ENCODE assay signal across 21 cellular contexts in the genomic region with DNA sequence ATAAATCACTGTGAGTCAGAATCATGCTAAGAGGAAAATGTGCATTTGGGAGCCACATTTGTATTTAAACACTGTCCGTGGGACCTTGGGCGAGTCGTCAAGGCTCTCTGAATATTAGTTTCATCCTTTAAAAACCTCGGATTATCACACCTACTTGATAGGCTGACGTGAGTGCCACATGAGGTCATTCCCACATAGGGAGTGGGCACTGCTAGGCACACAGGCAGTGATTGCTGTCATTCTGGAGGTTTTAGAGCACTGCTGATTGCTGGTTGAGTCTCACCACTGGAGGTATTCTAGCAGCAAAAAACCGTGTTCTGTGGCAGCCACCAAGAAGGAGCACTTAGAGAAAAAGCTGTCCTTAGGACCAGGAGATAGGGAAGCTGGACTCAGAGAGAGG. TPM values are rescaled to one million over a fixed set of nuclear protein-coding genes. Genes with fewer than 3 reads are reported as not detected.
DNase-seq lines count a peak whose midpoint lies in the region; ATAC-seq, FAIRE-seq and TF ChIP-seq lines count a peak whose summit lies in the region.
"Had no signal": no experiment of that assay in that cellular context is flagged by ENCODE, and none has a peak within 500 bp of the region (broad histone marks: within the 10 kb centered on the region; RNA-seq: fewer than 3 reads in every experiment).

No MANE protein-coding gene starts in this region.

- intact Hi-C loops in left ventricle myocardium superior (cut with micrococcal nuclease): no loop called here
- intact Hi-C loops in sciatic nerve (cut with DNase I): no loop called here
- intact Hi-C loops in Calu3 (cut with micrococcal nuclease; ENCODE audit: unreplicated experiment): no loop called here
- intact Hi-C loops in stomach (cut with DNase I; ENCODE audit: low total_unique reads): no loop called here

- TF ChIP-seq CTCF in astrocyte (IDR thresholded peaks at IDR 0.05; ENCODE audit: insufficient read depth, low read depth, low read length) (no peak), Calu3 (IDR thresholded peaks at IDR 0.05; ENCODE audit: unreplicated experiment) (no peak), stomach (IDR thresholded peaks at IDR 0.05) (no peak)

- H3K4me3 ChIP-seq in astrocyte (ENCODE audit: insufficient read depth, low read depth, low read length): no peak overlapping the region
- no peak overlapping the region for H3K4me3 ChIP-seq in stomach
- H3K4me3 ChIP-seq: HAP-1, MG63 had no signal

- H3K27ac ChIP-seq in astrocyte (ENCODE audit: low read depth, low read length): no peak overlapping the region
- H3K27ac ChIP-seq in stomach: peak overlapping the region in 2 of 5 donors; percentile 33 to 57

- H3K9me3 ChIP-seq in astrocyte (ENCODE audit: insufficient read depth, low read depth, low read length): no peaks in the 10 kb centered on the region
- H3K9me3 ChIP-seq in stomach: no peaks in the 10 kb centered on the region
- H3K9me3 ChIP-seq: HAP-1, MG63 had no signal

- H3K27me3 Mint-ChIP-seq in astrocyte (ENCODE audit: low read depth, unreplicated experiment): no peaks in the 10 kb centered on the region
- H3K27me3 Mint-ChIP-seq in Calu3 (ENCODE audit: unreplicated experiment): no peaks in the 10 kb centered on the region
- H3K27me3 Mint-ChIP-seq: naive B cell had no signal

- H3K9ac ChIP-seq in astrocyte (ENCODE audit: low read length): no peak overlapping the region

- H3K27ac Mint-ChIP-seq in astrocyte (ENCODE audit: unreplicated experiment) (no peak overlapping the region), Calu3 (ENCODE audit: unreplicated experiment) (no peak overlapping the region)

- H3K4me3 Mint-ChIP-seq in astrocyte (ENCODE audit: unreplicated experiment) (no peak overlapping the region), Calu3 (ENCODE audit: low read depth, unreplicated experiment) (no peak overlapping the region)
- H3K4me3 Mint-ChIP-seq: central memory CD8-positive, alpha-beta T cell; naive B cell had no signal

- no peaks in the 10 kb centered on the region for H3K36me3 Mint-ChIP-seq in astrocyte (ENCODE audit: low read depth, unreplicated experiment)
- no peaks in the 10 kb centered on the region for H3K36me3 Mint-ChIP-seq in Calu3 (ENCODE audit: insufficient read depth, unreplicated experiment)

- ATAC-seq in left ventricle myocardium superior (peak; percentile 40), sciatic nerve (peak; percentile 61)

- WGBS in stomach, 5 donors: 63 to 72% (median 65%) methylated on average over 6 of the region's 6 CpGs

- H3K79me2 ChIP-seq in astrocyte (ENCODE audit: insufficient read depth, low read length): no peaks in the 10 kb centered on the region

- H3K27me3 ChIP-seq in astrocyte (ENCODE audit: insufficient read depth, low read length) (no peaks in the 10 kb centered on the region), stomach (no peaks in the 10 kb centered on the region)
- H3K27me3 ChIP-seq: MG63 had no signal

- no peaks in the 10 kb centered on the region for H3K36me3 ChIP-seq in astrocyte (ENCODE audit: insufficient read depth, low read length)
- H3K36me3 ChIP-seq in stomach: no peaks in the 10 kb centered on the region
- H3K36me3 ChIP-seq: HAP-1, MG63 had no signal

- H3K9me3 Mint-ChIP-seq in astrocyte (ENCODE audit: unreplicated experiment) (no peaks in the 10 kb centered on the region), Calu3 (ENCODE audit: low read depth, unreplicated experiment) (no peaks in the 10 kb centered on the region)
- H3K9me3 Mint-ChIP-seq: central memory CD8-positive, alpha-beta T cell; naive B cell had no signal

- H4K20me1 ChIP-seq in astrocyte (ENCODE audit: insufficient read depth, low read length): no peaks in the 10 kb centered on the region

- H2AFZ ChIP-seq in astrocyte (ENCODE audit: low read depth, low read length): peak overlapping the region; percentile 44

- TF ChIP-seq POLR2A in H54 (IDR thresholded peaks at IDR 0.05; ENCODE audit: low read depth, low read length) (no peak), stomach (IDR thresholded peaks at IDR 0.05) (no peak)

- FAIRE-seq in astrocyte (lab: Jason Lieb, UNC): no peak
- no peak for FAIRE-seq in H54 (lab: Jason Lieb, UNC)
- FAIRE-seq: GM12892, islet of Langerhans, TTC549 had no signal

- no TSS peak for BruUV-seq in Calu3 (replicated peaks; lab: Mats Ljungman, UMichigan)

- no peak overlapping the region for H3K4me2 ChIP-seq in astrocyte (ENCODE audit: low read length)

- no peaks in the 10 kb centered on the region for H3K4me1 Mint-ChIP-seq in astrocyte (ENCODE audit: low read depth, unreplicated experiment)
- no peaks in the 10 kb centered on the region for H3K4me1 Mint-ChIP-seq in Calu3 (ENCODE audit: low read depth, unreplicated experiment)
- H3K4me1 Mint-ChIP-seq: central memory CD8-positive, alpha-beta T cell; naive B cell had no signal

- no peaks in the 10 kb centered on the region for H3K4me1 ChIP-seq in astrocyte (ENCODE audit: insufficient read depth, low read length)
- peaks cover 0 to 34% (median 9%) of the 10 kb centered on the region in 4 donors for H3K4me1 ChIP-seq in stomach
- H3K4me1 ChIP-seq: HAP-1 had no signal

- CTCF ChIA-PET in Calu3 (lab: Charles Lee): no interaction called here

- DNase-seq in ELR (ENCODE audit: low read depth) (peak; percentile 6), astrocyte (ENCODE audit: low read depth) (no peak), left ventricle myocardium superior (no peak), sciatic nerve (ENCODE audit: low spot score) (no peak), Calu3 (no peak), hypothalamus (lab: John Stamatoyannopoulos, UW) (no peak), H54 (ENCODE audit: insufficient read length, low spot score) (no peak), stomach (no peak)
- DNase-seq: activated CD4-positive, alpha-beta T cell treated with anti-CD3 and anti-CD28 coated beads for 48 hours; activated effector memory CD4-positive, alpha-beta T cell treated with anti-CD3 and anti-CD28 coated beads, Interleukin-2, amount 50 U/mL, for 16 hours; effector CD4-positive, alpha-beta T cell; MG63; naive B cell; NCI-H146; substantia nigra; SW 1271 had no signal

- no peak for TF ChIP-seq EP300 in stomach (IDR thresholded peaks at IDR 0.05)

RNA-seq across cellular contexts. Expression of gene POLR2M, which starts 20.8 kb away (rescaled TPM):
- total RNA-seq in astrocyte (61.4 and 71.5 TPM in 2 replicates), left ventricle myocardium superior (42.2 TPM), sciatic nerve (78.3 TPM), Calu3 (2022) (102 and 107 TPM in 2 replicates), stomach (1,000 to 10,000 TPM in 1 of 5 donors, 100 to 1,000 TPM in 3, 10 to 100 TPM in 1; 54.0 to 1,088 (median 385) TPM)
- polyA plus RNA-seq in stomach: 100 to 1,000 TPM in 1 of 3 donors, 10 to 100 TPM in 2; 41.6 to 139 (median 56.4) TPM
